ENCODE assay signal across 26 cellular contexts in the genomic region with DNA sequence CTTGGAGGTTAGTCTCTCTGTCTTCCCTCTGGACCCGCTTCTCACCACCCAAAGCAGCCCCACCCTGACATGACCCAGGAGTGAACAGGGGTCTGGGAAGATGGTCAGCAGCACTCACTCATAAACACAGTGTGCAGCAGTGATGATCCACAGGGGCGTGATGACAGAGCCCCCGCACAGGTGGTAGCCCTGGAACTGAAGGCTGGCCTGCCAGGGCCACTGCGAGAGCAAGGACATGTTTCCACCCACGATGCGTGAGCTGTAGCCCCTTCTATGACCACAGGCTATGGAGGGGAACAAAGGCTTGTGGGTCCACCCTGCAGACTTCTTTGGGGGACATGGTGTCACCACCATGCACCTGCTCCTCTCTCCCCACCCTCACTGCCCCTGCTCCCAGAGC. TPM values are rescaled to one million over a fixed set of nuclear protein-coding genes. Genes with fewer than 3 reads are reported as not detected.
"Had no signal": no experiment of that assay in that cellular context is flagged by ENCODE, and none has a peak within 500 bp of the region (broad histone marks: within the 10 kb centered on the region; RNA-seq: fewer than 3 reads in every experiment).

No MANE protein-coding gene starts in this region.

- H3K9me3 ChIP-seq: esophagus squamous epithelium, neutrophil, psoas muscle, right lobe of liver, suprapubic skin, thyroid gland, vagina had no signal

- H3K27ac Mint-ChIP-seq: effector memory CD8-positive, alpha-beta T cell; nephron progenitor cell; stimulated activated effector memory CD8-positive, alpha-beta T cell treated with anti-CD3 and anti-CD28 coated beads, Interleukin-12 subunit alpha, Interleukin-12 subunit beta, amount 100 ng/mL, for 72 hours had no signal

- H3K27me3 ChIP-seq: hepatocyte, neutrophil, right lobe of liver, thyroid gland, upper lobe of left lung, vagina had no signal

- ATAC-seq: effector memory CD8-positive, alpha-beta T cell; left colon; left ventricle myocardium superior; naive thymus-derived CD4-positive, alpha-beta T cell; psoas muscle; right lobe of liver; stimulated activated effector memory CD8-positive, alpha-beta T cell treated with anti-CD3 and anti-CD28 coated beads, Interleukin-12 subunit alpha, Interleukin-12 subunit beta, amount 100 ng/mL, for 72 hours; stimulated activated naive CD8-positive, alpha-beta T cell treated with anti-CD3 and anti-CD28 coated beads, Interleukin-15, Interleukin-2, amounts not matched to agents 100 U/mL and 50 U/mL, for 24 hours had no signal

- H3K4me1 ChIP-seq: esophagus squamous epithelium, psoas muscle, suprapubic skin, vagina had no signal

- H3K4me3 ChIP-seq: esophagus squamous epithelium, hepatocyte, psoas muscle, right lobe of liver, suprapubic skin, thyroid gland, upper lobe of left lung, vagina had no signal

- H3K27me3 Mint-ChIP-seq: effector memory CD8-positive, alpha-beta T cell; naive thymus-derived CD4-positive, alpha-beta T cell had no signal

- H3K36me3 ChIP-seq: esophagus squamous epithelium, neutrophil, right lobe of liver, suprapubic skin, thyroid gland, upper lobe of left lung, vagina had no signal

- H3K4me3 Mint-ChIP-seq: effector memory CD8-positive, alpha-beta T cell; naive thymus-derived CD4-positive, alpha-beta T cell; nephron progenitor cell; stimulated activated effector memory CD8-positive, alpha-beta T cell treated with anti-CD3 and anti-CD28 coated beads, Interleukin-12 subunit alpha, Interleukin-12 subunit beta, amount 100 ng/mL, for 72 hours had no signal

- DNase-seq: effector memory CD8-positive, alpha-beta T cell; esophagus squamous epithelium; foreskin fibroblast; head of caudate nucleus; left ventricle myocardium superior; mesendoderm; naive thymus-derived CD4-positive, alpha-beta T cell; nephron progenitor cell; retina; stimulated activated CD4-positive, alpha-beta T cell treated with anti-CD3 and anti-CD28 coated beads, Interleukin-4, amount 100 ng/mL, for 1 hour; stimulated activated CD8-positive, alpha-beta memory T cell treated with anti-CD3 and anti-CD28 coated beads, Interleukin-4, amount 100 ng/mL, for 48 hours; stimulated activated naive CD8-positive, alpha-beta T cell treated with anti-CD3 and anti-CD28 coated beads, Interleukin-15, Interleukin-2, amounts not matched to agents 100 U/mL and 50 U/mL, for 24 hours; thyroid gland; upper lobe of left lung had no signal

- H3K27ac ChIP-seq: epithelial cell of prostate, esophagus squamous epithelium, neutrophil, psoas muscle, right lobe of liver, suprapubic skin, thyroid gland, upper lobe of left lung, vagina had no signal

RNA-seq across cellular contexts. Expression of gene TMPRSS3, which starts 12.9 kb away (rescaled TPM):
- total RNA-seq: left ventricle myocardium superior, lung microvascular endothelial cell, osteoblast had no signal

RNA-seq across cellular contexts. Expression of gene TFF1, which starts 16.6 kb away (rescaled TPM):
- total RNA-seq: esophagus squamous epithelium; kidney epithelial cell; left ventricle myocardium superior; lung microvascular endothelial cell; naive thymus-derived CD4-positive, alpha-beta T cell; osteoblast; psoas muscle; right lobe of liver; suprapubic skin; thyroid gland; vagina had no signal

RNA-seq across cellular contexts. Expression of gene UBASH3A, which starts 20.8 kb away (rescaled TPM):
- total RNA-seq: hepatocyte, kidney epithelial cell, left ventricle myocardium superior, lung microvascular endothelial cell, osteoblast had no signal

RNA-seq across cellular contexts. Expression of gene TFF2, which starts 32.1 kb away (rescaled TPM):
- total RNA-seq: kidney epithelial cell; left ventricle myocardium superior; lung microvascular endothelial cell; naive thymus-derived CD4-positive, alpha-beta T cell; osteoblast; psoas muscle; suprapubic skin; upper lobe of left lung; vagina had no signal
